ENCODE assay signal across 20 cellular contexts in genomic region chr11:111917312-111917711, GRCh38. TPM values are rescaled to one million over a fixed set of nuclear protein-coding genes. Genes with fewer than 3 reads are reported as not detected.
DNase-seq lines count a peak whose midpoint lies in the region; FAIRE-seq and TF ChIP-seq lines count a peak whose summit lies in the region.
"Had no signal": no experiment of that assay in that cellular context is flagged by ENCODE, and none has a peak within 500 bp of the region (broad histone marks: within the 10 kb centered on the region; RNA-seq: fewer than 3 reads in every experiment).

No MANE protein-coding gene starts in this region.

- no peak for TF ChIP-seq EP300 in esophagus muscularis mucosa (IDR thresholded peaks at IDR 0.05)

- H3K4me1 ChIP-seq in esophagus muscularis mucosa (peaks cover 28 to 38% (median 35%) of the 10 kb centered on the region in 4 donors), prostate gland (replicated peaks) (peaks cover 12% of the 10 kb centered on the region)

- TF ChIP-seq POLR2A in esophagus muscularis mucosa (IDR thresholded peaks at IDR 0.05; ENCODE audit: low read depth) (no peak), prostate gland (IDR thresholded peaks at IDR 0.05) (no peak)

- DNase-seq in HTR-8/SVneo (ENCODE audit: insufficient read length, low spot score): no peak
- peak; percentile 64 for DNase-seq in esophagus muscularis mucosa (ENCODE audit: extremely low spot score)
- DNase-seq in prostate gland (ENCODE audit: low spot score): no peak
- no peak for DNase-seq in SIG-M5 (lab: John Stamatoyannopoulos, UW)
- no peak for DNase-seq in NCI-H82 treated with DMSO at 0.1 percent for 48 hours (lab: John Stamatoyannopoulos, UW; ENCODE audit: unreplicated experiment)
- DNase-seq in NCI-H1092 (lab: John Stamatoyannopoulos, UW): no peak
- DNase-seq: CD8-positive, alpha-beta T cell; DMS79 treated with DMSO at 0.1 percent for 48 hours; HCEC 1CT; NCI-H1436; NCI-H2029; NCI-H2171; NCI-H446 treated with DMSO at 0.1 percent for 48 hours; NCI-H748 treated with DMSO at 0.1 percent for 48 hours; PC-9 had no signal

- H3K9me3 ChIP-seq in esophagus muscularis mucosa: no peaks in the 10 kb centered on the region
- no peaks in the 10 kb centered on the region for H3K9me3 ChIP-seq in prostate gland
- H3K9me3 ChIP-seq: BLaER1, SJSA1 had no signal

- TF ChIP-seq CTCF in esophagus muscularis mucosa (IDR thresholded peaks at IDR 0.05): no peak
- TF ChIP-seq CTCF in prostate gland (IDR thresholded peaks at IDR 0.05): no peak

- 87% methylated on average over 2 of the region's 2 CpGs for WGBS in esophagus muscularis mucosa
- 96% methylated on average over 2 of the region's 2 CpGs for WGBS in prostate gland

- H3K27ac ChIP-seq in esophagus muscularis mucosa (replicated peaks in 1 of 4) (no peak overlapping the region), prostate gland (peak overlapping the region; percentile 91 to 93)
- H3K27ac ChIP-seq: BLaER1, HL-60, SJSA1 had no signal

- FAIRE-seq in HTR-8/SVneo (lab: Jason Lieb, UNC): peak; percentile 4
- FAIRE-seq: A204.1, D721Med had no signal

- no peaks in the 10 kb centered on the region for H3K36me3 ChIP-seq in esophagus muscularis mucosa
- no peaks in the 10 kb centered on the region for H3K36me3 ChIP-seq in prostate gland
- H3K36me3 ChIP-seq: BLaER1, SJSA1 had no signal

- intact Hi-C loops in esophagus muscularis mucosa (cut with DNase I): no loop called here
- intact Hi-C loops in prostate gland (cut with DNase I): no loop called here

- H3K27me3 ChIP-seq in esophagus muscularis mucosa: peaks cover 0 to 7% (median 0%) of the 10 kb centered on the region in 4 donors
- H3K27me3 ChIP-seq in prostate gland (replicated peaks; ENCODE audit: insufficient read depth): no peaks in the 10 kb centered on the region
- H3K27me3 ChIP-seq: BLaER1, SJSA1 had no signal

- H3K4me3 ChIP-seq in esophagus muscularis mucosa (no peak overlapping the region), prostate gland (no peak overlapping the region)
- H3K4me3 ChIP-seq: BLaER1, PC-9, SJSA1 had no signal

RNA-seq across cellular contexts. Expression of gene C11orf52, which starts 1.4 kb away (rescaled TPM):
- total RNA-seq in esophagus muscularis mucosa (1 to 10 TPM; 1.8 to 6.9 (median 2.9) TPM), prostate gland (10 to 100 TPM; 13.2 to 31.5 TPM)
- total RNA-seq: CD8-positive, alpha-beta T cell; SJSA1 had no signal

RNA-seq across cellular contexts. Expression of gene HSPB2, which starts 4.8 kb away (rescaled TPM):
- 1 to 10 TPM; 1.2 to 4.0 (median 2.4) TPM for total RNA-seq in esophagus muscularis mucosa
- under 1 TPM in 1 of 2 donors, not detected in 1; 0.85 TPM for total RNA-seq in prostate gland
- total RNA-seq: CD8-positive, alpha-beta T cell; SJSA1 had no signal

RNA-seq across cellular contexts. Expression of gene CRYAB, which starts 5.7 kb away (rescaled TPM):
- total RNA-seq in esophagus muscularis mucosa (100 to 1,000 TPM; 315 to 493 (median 382) TPM), prostate gland (10 to 100 TPM; 59.0 to 80.1 TPM)
- total RNA-seq: CD8-positive, alpha-beta T cell; PC-9 had no signal

RNA-seq across cellular contexts. Expression of gene DIXDC1, which starts 19.8 kb away (rescaled TPM):
- total RNA-seq in esophagus muscularis mucosa (100 to 1,000 TPM; 101 to 168 (median 122) TPM), prostate gland (10 to 100 TPM; 32.9 to 35.2 TPM)

RNA-seq across cellular contexts. Expression of gene CFAP68, which starts 38.0 kb away (rescaled TPM):
- total RNA-seq in esophagus muscularis mucosa (10 to 100 TPM in 3 of 4 donors, 1 to 10 TPM in 1; 8.7 to 21.7 (median 19.9) TPM), prostate gland (10 to 100 TPM; 42.2 to 46.2 TPM)

Comparison
In these comparisons a context has a peak if more than half of its experiments do, and no peak if none do; other contexts are left out.
1. H3K27ac ChIP-seq: peak in prostate gland (2 of 2); none in esophagus muscularis mucosa (0 of 4).